2 cellular contexts compared by ENCODE assay signal in genomic region chr4:1851575-1852415, GRCh38.
TF ChIP-seq lines count a peak whose summit lies in the region.

No MANE protein-coding gene starts in this region.

TF ChIP-seq in HEK293, 187 proteins besides CTCF, POLR2A, EP300 and RAD21:
- no peak for TF ChIP-seq PATZ1 (tag by site-specific recombination; IDR thresholded peaks at IDR 0.05)
- no peak for TF ChIP-seq ZNF394 (tag by site-specific recombination; IDR thresholded peaks at IDR 0.05; ENCODE audit: borderline replicate concordance)
- no peak for TF ChIP-seq ZBTB8A (tag by site-specific recombination; IDR thresholded peaks at IDR 0.05)
- TF ChIP-seq, protein P1, sequence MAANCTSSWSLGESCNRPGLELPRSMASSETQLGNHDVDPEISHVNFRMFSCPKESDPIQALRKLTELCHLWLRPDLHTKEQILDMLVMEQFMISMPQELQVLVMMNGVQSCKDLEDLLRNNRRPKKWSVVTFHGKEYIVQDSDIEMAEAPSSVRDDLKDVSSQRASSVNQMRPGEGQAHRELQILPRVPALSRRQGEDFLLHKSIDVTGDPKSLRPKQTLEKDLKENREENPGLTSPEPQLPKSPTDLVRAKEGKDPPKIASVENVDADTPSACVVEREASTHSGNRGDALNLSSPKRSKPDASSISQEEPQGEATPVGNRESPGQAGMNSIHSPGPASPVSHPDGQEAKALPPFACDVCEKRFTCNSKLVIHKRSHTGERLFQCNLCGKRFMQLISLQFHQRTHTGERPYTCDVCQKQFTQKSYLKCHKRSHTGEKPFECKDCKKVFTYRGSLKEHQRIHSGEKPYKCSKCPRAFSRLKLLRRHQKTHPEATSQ (tag by site-specific recombination; IDR thresholded peaks at IDR 0.05), result no peak
- no peak for TF ChIP-seq ZNF529 (tag by site-specific recombination; IDR thresholded peaks at IDR 0.05; ENCODE audit: insufficient replicate concordance)
- no peak for TF ChIP-seq ZNF518A (tag by site-specific recombination; conservative IDR thresholded peaks at IDR 0.05; ENCODE audit: low read depth)
- TF ChIP-seq, protein P2, sequence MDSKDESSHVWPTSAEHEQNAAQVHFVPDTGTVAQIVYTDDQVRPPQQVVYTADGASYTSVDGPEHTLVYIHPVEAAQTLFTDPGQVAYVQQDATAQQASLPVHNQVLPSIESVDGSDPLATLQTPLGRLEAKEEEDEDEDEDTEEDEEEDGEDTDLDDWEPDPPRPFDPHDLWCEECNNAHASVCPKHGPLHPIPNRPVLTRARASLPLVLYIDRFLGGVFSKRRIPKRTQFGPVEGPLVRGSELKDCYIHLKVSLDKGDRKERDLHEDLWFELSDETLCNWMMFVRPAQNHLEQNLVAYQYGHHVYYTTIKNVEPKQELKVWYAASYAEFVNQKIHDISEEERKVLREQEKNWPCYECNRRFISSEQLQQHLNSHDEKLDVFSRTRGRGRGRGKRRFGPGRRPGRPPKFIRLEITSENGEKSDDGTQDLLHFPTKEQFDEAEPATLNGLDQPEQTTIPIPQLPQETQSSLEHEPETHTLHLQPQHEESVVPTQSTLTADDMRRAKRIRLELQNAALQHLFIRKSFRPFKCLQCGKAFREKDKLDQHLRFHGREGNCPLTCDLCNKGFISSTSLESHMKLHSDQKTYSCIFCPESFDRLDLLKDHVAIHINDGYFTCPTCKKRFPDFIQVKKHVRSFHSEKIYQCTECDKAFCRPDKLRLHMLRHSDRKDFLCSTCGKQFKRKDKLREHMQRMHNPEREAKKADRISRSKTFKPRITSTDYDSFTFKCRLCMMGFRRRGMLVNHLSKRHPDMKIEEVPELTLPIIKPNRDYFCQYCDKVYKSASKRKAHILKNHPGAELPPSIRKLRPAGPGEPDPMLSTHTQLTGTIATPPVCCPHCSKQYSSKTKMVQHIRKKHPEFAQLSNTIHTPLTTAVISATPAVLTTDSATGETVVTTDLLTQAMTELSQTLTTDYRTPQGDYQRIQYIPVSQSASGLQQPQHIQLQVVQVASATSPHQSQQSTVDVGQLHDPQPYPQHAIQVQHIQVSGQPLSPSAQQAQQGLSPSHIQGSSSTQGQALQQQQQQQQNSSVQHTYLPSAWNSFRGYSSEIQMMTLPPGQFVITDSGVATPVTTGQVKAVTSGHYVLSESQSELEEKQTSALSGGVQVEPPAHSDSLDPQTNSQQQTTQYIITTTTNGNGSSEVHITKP (tag by site-specific recombination; IDR thresholded peaks at IDR 0.05), result peak; percentile 57; the same call in 1 of the 2 replicates
- TF ChIP-seq ZNF274 (IDR thresholded peaks at IDR 0.05; ENCODE audit: low read length), result no peak
- no peak for TF ChIP-seq ZNF274 (tag by site-specific recombination; IDR thresholded peaks at IDR 0.05; ENCODE audit: borderline replicate concordance)
TF ChIP-seq in HEK293: peak in this region for 1.

TF ChIP-seq in K562, 482 proteins besides CTCF, POLR2A, EP300 and RAD21:
- TF ChIP-seq, protein P3, sequence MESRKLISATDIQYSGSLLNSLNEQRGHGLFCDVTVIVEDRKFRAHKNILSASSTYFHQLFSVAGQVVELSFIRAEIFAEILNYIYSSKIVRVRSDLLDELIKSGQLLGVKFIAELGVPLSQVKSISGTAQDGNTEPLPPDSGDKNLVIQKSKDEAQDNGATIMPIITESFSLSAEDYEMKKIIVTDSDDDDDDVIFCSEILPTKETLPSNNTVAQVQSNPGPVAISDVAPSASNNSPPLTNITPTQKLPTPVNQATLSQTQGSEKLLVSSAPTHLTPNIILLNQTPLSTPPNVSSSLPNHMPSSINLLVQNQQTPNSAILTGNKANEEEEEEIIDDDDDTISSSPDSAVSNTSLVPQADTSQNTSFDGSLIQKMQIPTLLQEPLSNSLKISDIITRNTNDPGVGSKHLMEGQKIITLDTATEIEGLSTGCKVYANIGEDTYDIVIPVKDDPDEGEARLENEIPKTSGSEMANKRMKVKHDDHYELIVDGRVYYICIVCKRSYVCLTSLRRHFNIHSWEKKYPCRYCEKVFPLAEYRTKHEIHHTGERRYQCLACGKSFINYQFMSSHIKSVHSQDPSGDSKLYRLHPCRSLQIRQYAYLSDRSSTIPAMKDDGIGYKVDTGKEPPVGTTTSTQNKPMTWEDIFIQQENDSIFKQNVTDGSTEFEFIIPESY (CRISPR knock-in tag; IDR thresholded peaks at IDR 0.05), result peak; percentile 46; the same call in 1 of the 2 replicates
- no peak for TF ChIP-seq TSC22D4 (tag; IDR thresholded peaks at IDR 0.05)
